In genomic region chr13:40384976-40385857, GRCh38 we compare ENCODE assay signal across 1 cellular context.
A peak's percentile ranks its signal among the peaks of the same experiment; 100 is the strongest.
TF ChIP-seq lines count a peak whose summit lies in the region.

No MANE protein-coding gene starts in this region.

TF ChIP-seq in HEK293, 187 proteins besides CTCF, POLR2A, EP300 and RAD21 (continued from another document):
- peak; percentile 92 for TF ChIP-seq BCL6B (tag by site-specific recombination; IDR thresholded peaks at IDR 0.05)
- no peak for TF ChIP-seq ZNF423 (tag by site-specific recombination; IDR thresholded peaks at IDR 0.05)
- TF ChIP-seq ZNF571 (tag by site-specific recombination; IDR thresholded peaks at IDR 0.05), result peak; percentile 83; the same call in 1 of the 2 replicates
- no peak for TF ChIP-seq ZNF449 (tag by site-specific recombination; IDR thresholded peaks at IDR 0.05)
- peak; percentile 59; the same call in 1 of the 2 replicates for TF ChIP-seq GLI4 (tag by site-specific recombination; IDR thresholded peaks at IDR 0.05)
- 0 out of 2 replicates have a peak, but pooled peaks have one; percentile 43 for TF ChIP-seq ZNF544 (tag by site-specific recombination; IDR thresholded peaks at IDR 0.05)
- TF ChIP-seq, protein P1, sequence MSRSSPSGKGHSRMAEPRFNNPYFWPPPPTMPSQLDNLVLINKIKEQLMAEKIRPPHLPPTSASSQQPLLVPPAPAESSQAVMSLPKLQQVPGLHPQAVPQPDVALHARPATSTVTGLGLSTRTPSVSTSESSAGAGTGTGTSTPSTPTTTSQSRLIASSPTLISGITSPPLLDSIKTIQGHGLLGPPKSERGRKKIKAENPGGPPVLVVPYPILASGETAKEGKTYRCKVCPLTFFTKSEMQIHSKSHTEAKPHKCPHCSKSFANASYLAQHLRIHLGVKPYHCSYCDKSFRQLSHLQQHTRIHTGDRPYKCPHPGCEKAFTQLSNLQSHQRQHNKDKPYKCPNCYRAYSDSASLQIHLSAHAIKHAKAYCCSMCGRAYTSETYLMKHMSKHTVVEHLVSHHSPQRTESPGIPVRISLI (tag by site-specific recombination; IDR thresholded peaks at IDR 0.05), result peak; percentile 71
- no peak for TF ChIP-seq ZNF660 (tag by site-specific recombination; IDR thresholded peaks at IDR 0.05)
- TF ChIP-seq ZNF121 (tag by site-specific recombination; IDR thresholded peaks at IDR 0.05), result no peak
- 0 out of 2 replicates have a peak, but pooled peaks have one; percentile 12 for TF ChIP-seq SALL2 (tag by site-specific recombination; IDR thresholded peaks at IDR 0.05; ENCODE audit: borderline replicate concordance)
- TF ChIP-seq ZNF398 (tag by site-specific recombination; IDR thresholded peaks at IDR 0.05), result no peak
- TF ChIP-seq, protein P2, sequence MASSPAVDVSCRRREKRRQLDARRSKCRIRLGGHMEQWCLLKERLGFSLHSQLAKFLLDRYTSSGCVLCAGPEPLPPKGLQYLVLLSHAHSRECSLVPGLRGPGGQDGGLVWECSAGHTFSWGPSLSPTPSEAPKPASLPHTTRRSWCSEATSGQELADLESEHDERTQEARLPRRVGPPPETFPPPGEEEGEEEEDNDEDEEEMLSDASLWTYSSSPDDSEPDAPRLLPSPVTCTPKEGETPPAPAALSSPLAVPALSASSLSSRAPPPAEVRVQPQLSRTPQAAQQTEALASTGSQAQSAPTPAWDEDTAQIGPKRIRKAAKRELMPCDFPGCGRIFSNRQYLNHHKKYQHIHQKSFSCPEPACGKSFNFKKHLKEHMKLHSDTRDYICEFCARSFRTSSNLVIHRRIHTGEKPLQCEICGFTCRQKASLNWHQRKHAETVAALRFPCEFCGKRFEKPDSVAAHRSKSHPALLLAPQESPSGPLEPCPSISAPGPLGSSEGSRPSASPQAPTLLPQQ (tag by site-specific recombination; IDR thresholded peaks at IDR 0.05), result no peak
- no peak for TF ChIP-seq ZNF639 (tag by site-specific recombination; IDR thresholded peaks at IDR 0.05)
- TF ChIP-seq ZNF311 (tag by site-specific recombination; IDR thresholded peaks at IDR 0.05; ENCODE audit: borderline replicate concordance), result no peak
- 0 out of 2 replicates have a peak, but pooled peaks have one; percentile 22 for TF ChIP-seq FEZF1 (tag by site-specific recombination; IDR thresholded peaks at IDR 0.05)
- peak; percentile 57; the same call in 1 of the 2 replicates for TF ChIP-seq ZNF366 (tag by site-specific recombination; conservative IDR thresholded peaks at IDR 0.05)
- TF ChIP-seq REST (tag by site-specific recombination; IDR thresholded peaks at IDR 0.05), result no peak
- TF ChIP-seq ZNF335 (tag by site-specific recombination; conservative IDR thresholded peaks at IDR 0.05), result peak; percentile 34; the same call in 1 of the 2 replicates
